Comparison of ENCODE assay signal across 8 cellular contexts in the genomic region with DNA sequence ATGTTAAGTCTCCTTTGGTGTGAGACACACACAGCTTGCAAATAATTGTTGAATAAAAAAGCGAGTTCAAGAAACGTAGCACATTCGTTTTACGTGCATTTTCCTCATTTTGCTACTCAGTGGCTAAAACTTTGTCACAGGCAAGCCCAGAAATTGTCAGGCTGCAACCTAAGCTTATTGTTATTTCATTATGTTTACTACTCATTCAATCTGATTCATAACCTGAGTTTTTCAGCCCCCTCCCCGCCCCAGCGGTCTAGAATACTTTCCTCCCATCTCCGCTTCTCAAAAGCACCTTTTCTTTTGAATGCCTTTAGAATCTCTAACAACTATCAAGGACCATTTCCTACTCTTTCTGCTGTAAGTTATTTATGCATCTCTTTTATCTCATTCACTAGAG. TPM values are rescaled to one million over a fixed set of nuclear protein-coding genes. Genes with fewer than 3 reads are reported as not detected.
A peak's percentile ranks its signal among the peaks of the same experiment; 100 is the strongest.
DNase-seq lines count a peak whose midpoint lies in the region; ATAC-seq, FAIRE-seq and TF ChIP-seq lines count a peak whose summit lies in the region.

No MANE protein-coding gene starts in this region.

- peaks cover 0 to 2% of the 10 kb centered on the region in 2 donors for H3K27me3 Mint-ChIP-seq in T-cell

- H3K4me1 Mint-ChIP-seq in T-cell, result peaks cover 50 to 62% (median 55%) of the 10 kb centered on the region in 3 donors

- peak overlapping the region; percentile 90 to 95 (median 94) for H3K4me3 Mint-ChIP-seq in T-cell

- peak overlapping the region; percentile 92 to 95 for H3K27ac Mint-ChIP-seq in T-cell

- no peak overlapping the region for H3K9ac ChIP-seq in rectal smooth muscle tissue (ENCODE audit: low read length)

- peaks cover 10% of the 10 kb centered on the region for H3K36me3 Mint-ChIP-seq in T-cell

- POLR2A ChIA-PET in T-cell (lab: Charles Lee), result interaction anchor here (0.6 to 0.9 kb wide), 2 partner anchors 60 to 65 kb away, joined by 4 to 11 read pairs; partner anchors contain the start of gene RBM48 (in 1 of the 2)

- DNase-seq in GM12864 (ENCODE audit: low read depth), result no peak
- DNase-seq in T-cell, result no peak
- no peak for DNase-seq in fibroblast of mammary gland (ENCODE audit: low read depth)
- DNase-seq in NCI-H345 (lab: John Stamatoyannopoulos, UW), result no peak
- DNase-seq in NCI-H187 treated with DMSO at 0.1 percent for 48 hours (lab: John Stamatoyannopoulos, UW), result no peak
- DNase-seq in D721Med (ENCODE audit: insufficient read length, low spot score), result no peak

- FAIRE-seq in D721Med (lab: Jason Lieb, UNC), result no peak

- no peaks in the 10 kb centered on the region for H3K9me3 Mint-ChIP-seq in T-cell

- no peak for TF ChIP-seq CTCF in GM12864 (IDR thresholded peaks at IDR 0.05; ENCODE audit: low read depth, low read length, missing control alignments)
- TF ChIP-seq CTCF in fibroblast of mammary gland (conservative IDR thresholded peaks at IDR 0.05; ENCODE audit: control insufficient read depth, insufficient read depth, low read depth, low read length), result no peak
- no peak for TF ChIP-seq CTCF in D721Med (IDR thresholded peaks at IDR 0.05; ENCODE audit: insufficient read depth, missing control alignments)

- CTCF ChIA-PET in T-cell (lab: Charles Lee), result interaction anchor here (0.5 to 4.8 kb wide), 4 partner anchors 13 to 60 kb away, joined by 4 to 28 read pairs (median 6); partner anchors contain the start of genes PEX1 (in 1 of the 2) and RBM48 (in 1 of the 2)

- peak overlapping the region; percentile 95 for H3K27ac ChIP-seq in rectal smooth muscle tissue (ENCODE audit: low read depth, low read length)

- H3K4me1 ChIP-seq in rectal smooth muscle tissue (ENCODE audit: control insufficient read depth, insufficient read depth, low read length), result peaks cover 8% of the 10 kb centered on the region

- no peaks in the 10 kb centered on the region for H3K36me3 ChIP-seq in rectal smooth muscle tissue (ENCODE audit: control insufficient read depth, insufficient read depth, low read length)

- no peaks in the 10 kb centered on the region for H3K27me3 ChIP-seq in rectal smooth muscle tissue (ENCODE audit: control insufficient read depth, insufficient read depth, low read length)

- no peak for ATAC-seq in T-cell (replicated peaks in 1 of 4)
- ATAC-seq in HG02623 (IDR thresholded peaks at IDR 0.05; ENCODE audit: unreplicated experiment), result no peak

- peak overlapping the region; percentile 54 for H3K4me3 ChIP-seq in GM12864 (ENCODE audit: low read depth, low read length)
- peak overlapping the region; percentile 91 for H3K4me3 ChIP-seq in fibroblast of mammary gland (ENCODE audit: control insufficient read depth, low read depth, low read length)
- H3K4me3 ChIP-seq in rectal smooth muscle tissue (ENCODE audit: low read length), result peak overlapping the region; percentile 98

RNA-seq across cellular contexts. Expression of gene FAM133B, which starts 1.1 kb away (rescaled TPM):
- 10 to 100 TPM; 30.1 to 66.6 (median 39.4) TPM for total RNA-seq in T-cell
